21 cellular contexts compared by ENCODE assay signal in the genomic region with DNA sequence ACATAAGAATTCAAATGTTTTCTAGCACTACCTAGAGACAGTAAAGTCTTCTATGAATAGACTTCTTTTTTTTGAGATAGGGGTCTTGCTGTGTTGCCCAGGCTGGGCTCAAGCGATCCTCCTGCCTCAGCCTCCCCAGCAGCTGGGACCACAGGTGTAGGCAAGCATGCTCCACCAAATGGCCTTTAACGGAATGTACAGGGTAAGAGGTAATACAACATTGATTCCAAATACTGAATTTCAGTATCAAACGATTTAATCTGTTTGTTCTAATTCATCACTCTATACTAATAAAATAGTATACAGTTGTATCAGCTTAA.
"Had no signal": no experiment of that assay in that cellular context is flagged by ENCODE, and none has a peak within 500 bp of the region (broad histone marks: within the 10 kb centered on the region; RNA-seq: fewer than 3 reads in every experiment).

No MANE protein-coding gene starts in this region.

- ATAC-seq: left ventricle myocardium superior; stimulated activated naive B cell treated with anti-CD40 and anti-IgM and Interleukin-4, amounts not matched to agents 10 μg/mL and 1 μg/mL and 100 μg/mL, for 72 hours had no signal

- H3K27me3 ChIP-seq: dorsolateral prefrontal cortex, right atrium auricular region, sigmoid colon, vagina had no signal

- H3K4me1 ChIP-seq: prostate gland, sigmoid colon, vagina had no signal

- H3K27ac Mint-ChIP-seq: memory B cell; nephron; stimulated activated naive B cell treated with anti-CD40 and anti-IgM and Interleukin-4, amounts not matched to agents 10 μg/mL and 1 μg/mL and 100 μg/mL, for 72 hours; stimulated activated naive CD8-positive, alpha-beta T cell treated with anti-CD3 and anti-CD28 coated beads, Interleukin-15, Interleukin-2, amounts not matched to agents 100 ng/mL and 50 ng/mL, for 24 hours had no signal

- H3K4me3 ChIP-seq: dorsolateral prefrontal cortex, lower lobe of right lung, prostate gland, right atrium auricular region, sigmoid colon, thoracic aorta, vagina had no signal

- DNase-seq: dorsolateral prefrontal cortex; effector CD4-positive, alpha-beta T cell; hypothalamus; left ventricle myocardium superior; lower lobe of right lung; nucleus accumbens; sigmoid colon; stimulated activated CD4-positive, alpha-beta T cell treated with anti-CD3 and anti-CD28 coated beads, Interleukin-2, amount 100 ng/mL, for 24 hours; stimulated activated CD4-positive, alpha-beta T cell treated with anti-CD3 and anti-CD28 coated beads, Interleukin-4, amount 100 ng/mL, for 24 hours; stimulated activated naive B cell treated with anti-CD40 and anti-IgM and Interleukin-4, amounts not matched to agents 10 μg/mL and 1 μg/mL and 100 μg/mL, for 72 hours; trophoblast cell had no signal

- H3K9me3 Mint-ChIP-seq: memory B cell; nephron; stimulated activated naive B cell treated with anti-CD40 and anti-IgM and Interleukin-4, amounts not matched to agents 10 μg/mL and 1 μg/mL and 100 μg/mL, for 72 hours; stimulated activated naive CD8-positive, alpha-beta T cell treated with anti-CD3 and anti-CD28 coated beads, Interleukin-15, Interleukin-2, amounts not matched to agents 100 ng/mL and 50 ng/mL, for 24 hours had no signal

- FAIRE-seq: colon, frontal cortex, keratinocyte had no signal

- H3K27ac ChIP-seq: dorsolateral prefrontal cortex, lower lobe of right lung, prostate gland, right atrium auricular region, sigmoid colon, thoracic aorta, vagina had no signal

- H3K27me3 Mint-ChIP-seq: memory B cell; stimulated activated naive B cell treated with anti-CD40 and anti-IgM and Interleukin-4, amounts not matched to agents 10 μg/mL and 1 μg/mL and 100 μg/mL, for 72 hours; stimulated activated naive CD8-positive, alpha-beta T cell treated with anti-CD3 and anti-CD28 coated beads, Interleukin-15, Interleukin-2, amounts not matched to agents 100 ng/mL and 50 ng/mL, for 24 hours had no signal

- H3K36me3 ChIP-seq: prostate gland had no signal

- H3K4me3 Mint-ChIP-seq: memory B cell; nephron; stimulated activated naive B cell treated with anti-CD40 and anti-IgM and Interleukin-4, amounts not matched to agents 10 μg/mL and 1 μg/mL and 100 μg/mL, for 72 hours; stimulated activated naive CD8-positive, alpha-beta T cell treated with anti-CD3 and anti-CD28 coated beads, Interleukin-15, Interleukin-2, amounts not matched to agents 100 ng/mL and 50 ng/mL, for 24 hours had no signal

- H3K4me1 Mint-ChIP-seq: memory B cell; nephron; stimulated activated naive B cell treated with anti-CD40 and anti-IgM and Interleukin-4, amounts not matched to agents 10 μg/mL and 1 μg/mL and 100 μg/mL, for 72 hours had no signal

- H3K9me3 ChIP-seq: lower lobe of right lung, prostate gland, right atrium auricular region, sigmoid colon, thoracic aorta, vagina had no signal
